ENCODE assay signal across 19 cellular contexts in the genomic region with DNA sequence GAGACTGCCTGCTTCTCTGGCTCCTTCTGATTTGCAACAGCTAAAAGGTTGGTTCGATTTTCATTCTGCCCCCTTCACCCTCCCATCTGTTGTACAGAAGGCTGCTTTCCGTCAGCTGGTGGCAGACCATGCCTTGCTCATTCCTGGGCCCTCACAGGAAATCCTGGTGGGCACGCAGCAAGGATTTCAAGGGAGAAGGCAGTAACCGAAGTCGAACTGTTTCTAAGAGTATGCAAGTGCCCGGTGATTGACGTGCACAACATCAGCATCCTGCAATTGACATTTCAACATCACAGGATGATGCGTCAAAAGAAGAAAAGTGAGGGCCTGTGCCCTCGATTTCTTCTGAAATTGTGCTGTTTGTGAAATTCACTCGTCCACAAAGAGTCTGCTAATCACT.
"Had no signal": no experiment of that assay in that cellular context is flagged by ENCODE, and none has a peak within 500 bp of the region (broad histone marks: within the 10 kb centered on the region; RNA-seq: fewer than 3 reads in every experiment).

No MANE protein-coding gene starts in this region.

- H3K27ac ChIP-seq: esophagus squamous epithelium, ovary, prostate gland, transverse colon had no signal

- H3K36me3 Mint-ChIP-seq: natural killer cell treated with Interleukin-12 subunit alpha and Interleukin-12 subunit beta and Interleukin-15 and Interleukin-18, amount 100 ng/mL, for 72 hours had no signal

- H3K27ac Mint-ChIP-seq: activated naive CD4-positive, alpha-beta T cell treated with anti-CD3 and anti-CD28 coated beads, Interleukin-2, amount 50 U/mL, for 72 hours; effector memory CD8-positive, alpha-beta T cell; immature natural killer cell; natural killer cell treated with Interleukin-12 subunit alpha and Interleukin-12 subunit beta and Interleukin-15 and Interleukin-18, amount 100 ng/mL, for 72 hours; stimulated activated naive CD8-positive, alpha-beta T cell treated with anti-CD3 and anti-CD28 coated beads, Interleukin-15, Interleukin-2, amounts not matched to agents 100 ng/mL and 50 ng/mL, for 24 hours; WTC11 had no signal

- H3K27me3 ChIP-seq: esophagus squamous epithelium, ovary, transverse colon had no signal

- H3K9me3 ChIP-seq: esophagus squamous epithelium, ovary, prostate gland, transverse colon had no signal

- H3K4me3 Mint-ChIP-seq: brain; effector memory CD8-positive, alpha-beta T cell; immature natural killer cell; natural killer cell treated with Interleukin-12 subunit alpha and Interleukin-12 subunit beta and Interleukin-15 and Interleukin-18, amount 100 ng/mL, for 72 hours; stimulated activated naive CD8-positive, alpha-beta T cell treated with anti-CD3 and anti-CD28 coated beads, Interleukin-15, Interleukin-2, amounts not matched to agents 100 ng/mL and 50 ng/mL, for 24 hours; WTC11 had no signal

- H3K27me3 Mint-ChIP-seq: brain had no signal

- H3K36me3 ChIP-seq: ovary, prostate gland had no signal

- ATAC-seq: activated naive CD4-positive, alpha-beta T cell treated with anti-CD3 and anti-CD28 coated beads, Interleukin-2, amount 50 U/mL, for 72 hours; effector memory CD8-positive, alpha-beta T cell; natural killer cell treated with Interleukin-12 subunit alpha and Interleukin-12 subunit beta and Interleukin-15 and Interleukin-18, amount 100 ng/mL, for 72 hours; right cardiac atrium; WTC11 had no signal

- H3K9me3 Mint-ChIP-seq: immature natural killer cell; natural killer cell treated with Interleukin-12 subunit alpha and Interleukin-12 subunit beta and Interleukin-15 and Interleukin-18, amount 100 ng/mL, for 72 hours; WTC11 had no signal

- H3K4me1 Mint-ChIP-seq: immature natural killer cell had no signal

- H3K4me1 ChIP-seq: prostate gland had no signal

- H3K4me3 ChIP-seq: esophagus squamous epithelium, ovary, prostate gland, transverse colon had no signal

- DNase-seq: activated T-cell treated with anti-CD3 and anti-CD28 coated beads, Interleukin-2, amount 50 U/mL, for 1 hour; aorta; caudate nucleus; effector memory CD8-positive, alpha-beta T cell; esophagus squamous epithelium; immature natural killer cell; mammary epithelial cell; ovary; right cardiac atrium; stimulated activated CD4-positive, alpha-beta T cell treated with anti-CD3 and anti-CD28 coated beads, Interleukin-1b, Interleukin-23, amount 100 ng/mL, for 48 hours; T-helper 1 cell; T-helper 9 cell; transverse colon had no signal
